ENCODE assay signal across 8 cellular contexts in genomic region chr15:82530606-82531379, GRCh38. TPM values are rescaled to one million over a fixed set of nuclear protein-coding genes. Genes with fewer than 3 reads are reported as not detected.
DNase-seq lines count a peak whose midpoint lies in the region; ATAC-seq, FAIRE-seq and TF ChIP-seq lines count a peak whose summit lies in the region.

No MANE protein-coding gene starts in this region.

- peak; percentile 46 to 58 for TF ChIP-seq RAD21 in K562 (CRISPR knock-in tag; conservative IDR thresholded peaks at IDR 0.05 in 1 of 2, IDR thresholded peaks at IDR 0.05 in 1 of 2)

- H3K9ac ChIP-seq in K562 (ENCODE audit: insufficient read depth in 1 of 2, low read depth in 2 of 2, low read length in 2 of 2) = peak overlapping the region; percentile 59 to 81

- in situ Hi-C loops in K562 (cut with MboI) = loop anchor here (5.0 kb wide), 1 partner anchor 472 kb away; no protein-coding TSS in a partner anchor

- no peaks in the 10 kb centered on the region for H3K9me1 ChIP-seq in K562 (ENCODE audit: control insufficient read depth, insufficient read depth, low read length)

- no peaks in the 10 kb centered on the region for H3K79me2 ChIP-seq in K562 (ENCODE audit: control insufficient read depth, insufficient read depth, low read length)

- no peak overlapping the region for H3K4me3 ChIP-seq in SJSA1
- 0 out of 2 replicates have a peak overlapping the region, but pooled peaks have one; percentile 20 for H3K4me3 ChIP-seq in K562

- ATAC-seq in HG02840 (IDR thresholded peaks at IDR 0.05; ENCODE audit: low FRiP score, unreplicated experiment) = peak; percentile 84
- ATAC-seq in K562 = peak; percentile 88

- H3K36me3 ChIP-seq in SJSA1 = peaks cover 20% of the 10 kb centered on the region
- H3K36me3 ChIP-seq in K562 (ENCODE audit: control insufficient read depth, insufficient read depth, low read length) = peaks cover 24% of the 10 kb centered on the region

- POLR2A ChIA-PET in K562 (lab: Yijun Ruan, JAX) = interaction anchor here (2.4 kb wide), 1 partner anchor 10 kb away, joined by 33 read pairs; the partner anchor contains the start of gene RPS17

- peak overlapping the region; percentile 100 for H2AFZ ChIP-seq in K562 (ENCODE audit: low read depth, low read length)

- H4K20me1 ChIP-seq in K562 (replicated peaks; ENCODE audit: control insufficient read depth, insufficient read depth, low read length) = peaks cover 2% of the 10 kb centered on the region; the same call in 1 of the 2 replicates

- no peak for TF ChIP-seq EP300 in K562 (IDR thresholded peaks at IDR 0.05; ENCODE audit: low read length)

- no peak for TF ChIP-seq POLR2A in K562 (conservative IDR thresholded peaks at IDR 0.05)

- peak; percentile 79; the same call in 2 of the 3 replicates for TF ChIP-seq CTCF in GM12872 (IDR thresholded peaks at IDR 0.05; ENCODE audit: insufficient read depth, low read depth, low read length)
- peak; percentile 53 to 96 (median 77); a peak in 5 of 6 replicates for TF ChIP-seq CTCF in K562 (IDR thresholded peaks at IDR 0.05 in 2 of 3, conservative IDR thresholded peaks at IDR 0.05 in 1 of 3; ENCODE audit: insufficient read depth in 2 of 3, low read depth in 1 of 3, low read length in 3 of 3)

- CTCF ChIA-PET in K562 (lab: Yijun Ruan, JAX; ENCODE audit: low intra/inter-chr PET ratio) = interaction anchor here (0.6 kb wide), 1 partner anchor 54 kb away, joined by 4 read pairs; no protein-coding TSS in a partner anchor

- H3K4me1 ChIP-seq in SJSA1 (replicated peaks) (peaks cover 6% of the 10 kb centered on the region; the same call in 1 of the 2 replicates), K562 (replicated peaks in 1 of 2; ENCODE audit: control insufficient read depth in 2 of 2, insufficient read depth in 2 of 2, low read length in 2 of 2) (peaks cover 9 to 20% of the 10 kb centered on the region in 2 experiments; a peak in 3 of 5 replicates)

- 8% methylated on average over 10 of the region's 10 CpGs for WGBS in K562 (ENCODE audit: insufficient coverage, low coverage, missing lambda C conversion rate)

- peak; percentile 95 for FAIRE-seq in K562 (lab: Jason Lieb, UNC)

- no TSS peak for BruUV-seq in K562 (replicated peaks; lab: Mats Ljungman, UMichigan)

- intact Hi-C loops in K562 (cut with micrococcal nuclease) = no loop called here

- H3K27me3 ChIP-seq in SJSA1 (replicated peaks) = no peaks in the 10 kb centered on the region
- no peaks in the 10 kb centered on the region for H3K27me3 ChIP-seq in K562 (ENCODE audit: control insufficient read depth in 2 of 2, insufficient read depth in 2 of 2, low read length in 2 of 2)

- peak; percentile 76 to 89 for DNase-seq in SJSA1 (ENCODE audit: low read depth in 1 of 2, low spot score in 2 of 2)
- DNase-seq in K562 (ENCODE audit: extremely low read depth in 1 of 4, low spot score in 3 of 4) = peak; percentile 71 to 83 (median 76)
- peak; percentile 59 for DNase-seq in iris pigment epithelial cell (ENCODE audit: low read depth)
- peak; percentile 56 to 60 for DNase-seq in stimulated activated CD4-positive, alpha-beta T cell treated with anti-CD3 and anti-CD28 coated beads, Interleukin-2, amount 100 ng/mL, for 48 hours
- no peak for DNase-seq in 8988T
- DNase-seq in hypothalamus (lab: John Stamatoyannopoulos, UW) = no peak

- H3K27ac ChIP-seq in SJSA1 (no peak overlapping the region), K562 (ENCODE audit: extremely low read depth, low read depth, low read length) (peak overlapping the region; percentile 30; the same call in 2 of the 3 replicates)

- H3K9me3 ChIP-seq in SJSA1 (replicated peaks) = no peaks in the 10 kb centered on the region
- no peaks in the 10 kb centered on the region for H3K9me3 ChIP-seq in K562 (replicated peaks; ENCODE audit: control insufficient read depth, insufficient read depth, low read depth, low read length)

- peak overlapping the region; percentile 94 for H3K4me2 ChIP-seq in K562 (ENCODE audit: insufficient read depth, low read length)

TF ChIP-seq in K562, 482 proteins besides CTCF, POLR2A, EP300 and RAD21 (continues in another document):
- no peak for TF ChIP-seq PTTG1 (tag; IDR thresholded peaks at IDR 0.05; ENCODE audit: low read depth)
- TF ChIP-seq SP1 (CRISPR knock-in tag; IDR thresholded peaks at IDR 0.05) = 0 out of 2 replicates have a peak, but pooled peaks have one; percentile 16
- no peak for TF ChIP-seq HLTF (IDR thresholded peaks at IDR 0.05)
- no peak for TF ChIP-seq RBM14 (IDR thresholded peaks at IDR 0.05; ENCODE audit: borderline replicate concordance, insufficient read depth, low read depth, low read length)
- peak; percentile 57; the same call in 1 of the 2 replicates for TF ChIP-seq AFF4 (CRISPR knock-in tag; IDR thresholded peaks at IDR 0.05)

RNA-seq across cellular contexts. Expression of gene RPS17, which starts 9.5 kb away (rescaled TPM):
- 1,874 and 2,652 TPM in 2 replicates for total RNA-seq in SJSA1 (2014; rRNA removed; shearing (Covaris generic))
- 288 and 405 TPM in 2 replicates for total RNA-seq in K562 (2011; cell fraction: chromatin; rRNA removed; ENCODE audit: low replicate concordance)
- 802 and 812 TPM in 2 replicates for total RNA-seq in K562 (2011; cell fraction: nucleolus; rRNA removed)
- total RNA-seq in K562 (2011; cell fraction: nucleoplasm; rRNA removed) = 889 and 1,793 TPM in 2 replicates
- total RNA-seq in K562 (2014; rRNA removed) (4,669 and 6,363 TPM in 2 replicates), K562 (2014; rRNA removed; fragmentation: Illumina TruSeq; extraction: Trizol) (4,513 and 5,229 TPM in 2 replicates), K562 (2015; rRNA removed; fragmentation: Illumina TruSeq; extraction: Trizol) (5,690 and 6,000 TPM in 2 replicates), K562 (2021) (2,376 and 2,708 TPM in 2 replicates)
- polyA plus RNA-seq in K562 (2011; rRNA removed) (5,062 and 5,477 TPM in 2 replicates), K562 (2014; fragmentation: Illumina TruSeq; extraction: Trizol) (2,686 and 3,105 TPM in 2 replicates), K562 (2014; fragmentation: Nextera tagmentation; extraction: Ambion mirVana) (1,000 to 10,000 TPM; 1,988 to 2,233 TPM), K562 (2014; rRNA removed) (6,515 and 6,851 TPM in 2 replicates)
- 3,204 and 5,121 TPM in 2 replicates for polyA plus RNA-seq in K562 (2011; cell fraction: cytosol; rRNA removed)
- polyA plus RNA-seq in K562 (2011; cell fraction: nucleus; rRNA removed) = 1,138 and 2,084 TPM in 2 replicates
- 4,007 and 4,409 TPM in 2 replicates for polyA plus RNA-seq in K562 (2012)
- polyA minus RNA-seq in K562 (2011; rRNA and poly(A)+ RNA removed) = 1,664 and 1,697 TPM in 2 replicates
- 653 and 953 TPM in 2 replicates for polyA minus RNA-seq in K562 (2011; cell fraction: cytosol; rRNA and poly(A)+ RNA removed)
- 297 and 420 TPM in 2 replicates for polyA minus RNA-seq in K562 (2011; cell fraction: nucleus; rRNA and poly(A)+ RNA removed)

Comparison
In these comparisons a context has a peak if more than half of its experiments do, and no peak if none do; other contexts are left out.
1. DNase-seq: peak in SJSA1 (2 of 2), K562 (4 of 4), iris pigment epithelial cell (single experiment) and stimulated activated CD4-positive, alpha-beta T cell treated with anti-CD3 and anti-CD28 coated beads, Interleukin-2, amount 100 ng/mL, for 48 hours (2 of 2); none in 8988T (single experiment) and hypothalamus (0 of 51).